In the genomic region with DNA sequence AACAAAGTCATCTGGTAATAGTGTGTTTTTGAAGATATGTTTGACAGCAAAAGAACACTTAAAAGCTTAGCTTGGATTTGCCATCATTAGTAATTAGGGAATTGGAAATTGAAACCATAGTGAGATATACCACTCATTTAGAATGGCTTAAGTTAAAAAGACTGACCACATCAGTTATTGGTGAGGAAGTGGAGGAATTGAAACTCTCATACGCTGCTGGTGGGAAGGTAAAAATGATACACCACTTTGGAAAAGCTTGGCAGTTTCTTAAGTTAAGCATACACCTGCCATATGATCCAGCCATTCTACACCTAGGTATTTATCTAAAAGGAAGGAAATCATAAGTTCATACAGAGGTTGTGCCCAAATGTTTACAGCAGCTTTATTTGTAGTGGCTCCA, we compare ENCODE assay signal across 1 cellular context.
TF ChIP-seq lines count a peak whose summit lies in the region.

No MANE protein-coding gene starts in this region.

TF ChIP-seq in GM12878, 131 proteins besides CTCF, POLR2A, EP300 and RAD21 (continued from another document and continues in another):
- TF ChIP-seq, protein P1, sequence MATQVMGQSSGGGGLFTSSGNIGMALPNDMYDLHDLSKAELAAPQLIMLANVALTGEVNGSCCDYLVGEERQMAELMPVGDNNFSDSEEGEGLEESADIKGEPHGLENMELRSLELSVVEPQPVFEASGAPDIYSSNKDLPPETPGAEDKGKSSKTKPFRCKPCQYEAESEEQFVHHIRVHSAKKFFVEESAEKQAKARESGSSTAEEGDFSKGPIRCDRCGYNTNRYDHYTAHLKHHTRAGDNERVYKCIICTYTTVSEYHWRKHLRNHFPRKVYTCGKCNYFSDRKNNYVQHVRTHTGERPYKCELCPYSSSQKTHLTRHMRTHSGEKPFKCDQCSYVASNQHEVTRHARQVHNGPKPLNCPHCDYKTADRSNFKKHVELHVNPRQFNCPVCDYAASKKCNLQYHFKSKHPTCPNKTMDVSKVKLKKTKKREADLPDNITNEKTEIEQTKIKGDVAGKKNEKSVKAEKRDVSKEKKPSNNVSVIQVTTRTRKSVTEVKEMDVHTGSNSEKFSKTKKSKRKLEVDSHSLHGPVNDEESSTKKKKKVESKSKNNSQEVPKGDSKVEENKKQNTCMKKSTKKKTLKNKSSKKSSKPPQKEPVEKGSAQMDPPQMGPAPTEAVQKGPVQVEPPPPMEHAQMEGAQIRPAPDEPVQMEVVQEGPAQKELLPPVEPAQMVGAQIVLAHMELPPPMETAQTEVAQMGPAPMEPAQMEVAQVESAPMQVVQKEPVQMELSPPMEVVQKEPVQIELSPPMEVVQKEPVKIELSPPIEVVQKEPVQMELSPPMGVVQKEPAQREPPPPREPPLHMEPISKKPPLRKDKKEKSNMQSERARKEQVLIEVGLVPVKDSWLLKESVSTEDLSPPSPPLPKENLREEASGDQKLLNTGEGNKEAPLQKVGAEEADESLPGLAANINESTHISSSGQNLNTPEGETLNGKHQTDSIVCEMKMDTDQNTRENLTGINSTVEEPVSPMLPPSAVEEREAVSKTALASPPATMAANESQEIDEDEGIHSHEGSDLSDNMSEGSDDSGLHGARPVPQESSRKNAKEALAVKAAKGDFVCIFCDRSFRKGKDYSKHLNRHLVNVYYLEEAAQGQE (IDR thresholded peaks at IDR 0.05; ENCODE audit: low read depth, low read length), result no peak
- TF ChIP-seq BRCA1 (IDR thresholded peaks at IDR 0.05; ENCODE audit: low read depth, low read length) (no peak), MTA3 (IDR thresholded peaks at IDR 0.05; ENCODE audit: borderline replicate concordance, low read length) (no peak), CHD1 (IDR thresholded peaks at IDR 0.05; ENCODE audit: low read depth, low read length) (no peak), SMAD1 (IDR thresholded peaks at IDR 0.05; ENCODE audit: low read depth, partially characterized antibody) (no peak), CBX5 (IDR thresholded peaks at IDR 0.05; ENCODE audit: low read depth) (no peak), PAX5 (IDR thresholded peaks at IDR 0.05; ENCODE audit: borderline replicate concordance, low read depth, low read length) (no peak), SREBF1 (IDR thresholded peaks at IDR 0.05; ENCODE audit: low read length) (no peak), POLR2AphosphoS5 (IDR thresholded peaks at IDR 0.05; ENCODE audit: low read length) (no peak), RAD51 (IDR thresholded peaks at IDR 0.05) (no peak), CBX3 (IDR thresholded peaks at IDR 0.05; ENCODE audit: borderline replicate concordance, low read depth) (no peak), RELA (IDR thresholded peaks at IDR 0.05; ENCODE audit: borderline replicate concordance, partially characterized antibody) (no peak)
- TF ChIP-seq, protein P2, sequence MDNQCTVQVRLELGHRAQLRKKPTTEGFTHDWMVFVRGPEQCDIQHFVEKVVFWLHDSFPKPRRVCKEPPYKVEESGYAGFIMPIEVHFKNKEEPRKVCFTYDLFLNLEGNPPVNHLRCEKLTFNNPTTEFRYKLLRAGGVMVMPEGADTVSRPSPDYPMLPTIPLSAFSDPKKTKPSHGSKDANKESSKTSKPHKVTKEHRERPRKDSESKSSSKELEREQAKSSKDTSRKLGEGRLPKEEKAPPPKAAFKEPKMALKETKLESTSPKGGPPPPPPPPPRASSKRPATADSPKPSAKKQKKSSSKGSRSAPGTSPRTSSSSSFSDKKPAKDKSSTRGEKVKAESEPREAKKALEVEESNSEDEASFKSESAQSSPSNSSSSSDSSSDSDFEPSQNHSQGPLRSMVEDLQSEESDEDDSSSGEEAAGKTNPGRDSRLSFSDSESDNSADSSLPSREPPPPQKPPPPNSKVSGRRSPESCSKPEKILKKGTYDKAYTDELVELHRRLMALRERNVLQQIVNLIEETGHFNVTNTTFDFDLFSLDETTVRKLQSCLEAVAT (IDR thresholded peaks at IDR 0.05), result no peak
- TF ChIP-seq, protein P3, sequence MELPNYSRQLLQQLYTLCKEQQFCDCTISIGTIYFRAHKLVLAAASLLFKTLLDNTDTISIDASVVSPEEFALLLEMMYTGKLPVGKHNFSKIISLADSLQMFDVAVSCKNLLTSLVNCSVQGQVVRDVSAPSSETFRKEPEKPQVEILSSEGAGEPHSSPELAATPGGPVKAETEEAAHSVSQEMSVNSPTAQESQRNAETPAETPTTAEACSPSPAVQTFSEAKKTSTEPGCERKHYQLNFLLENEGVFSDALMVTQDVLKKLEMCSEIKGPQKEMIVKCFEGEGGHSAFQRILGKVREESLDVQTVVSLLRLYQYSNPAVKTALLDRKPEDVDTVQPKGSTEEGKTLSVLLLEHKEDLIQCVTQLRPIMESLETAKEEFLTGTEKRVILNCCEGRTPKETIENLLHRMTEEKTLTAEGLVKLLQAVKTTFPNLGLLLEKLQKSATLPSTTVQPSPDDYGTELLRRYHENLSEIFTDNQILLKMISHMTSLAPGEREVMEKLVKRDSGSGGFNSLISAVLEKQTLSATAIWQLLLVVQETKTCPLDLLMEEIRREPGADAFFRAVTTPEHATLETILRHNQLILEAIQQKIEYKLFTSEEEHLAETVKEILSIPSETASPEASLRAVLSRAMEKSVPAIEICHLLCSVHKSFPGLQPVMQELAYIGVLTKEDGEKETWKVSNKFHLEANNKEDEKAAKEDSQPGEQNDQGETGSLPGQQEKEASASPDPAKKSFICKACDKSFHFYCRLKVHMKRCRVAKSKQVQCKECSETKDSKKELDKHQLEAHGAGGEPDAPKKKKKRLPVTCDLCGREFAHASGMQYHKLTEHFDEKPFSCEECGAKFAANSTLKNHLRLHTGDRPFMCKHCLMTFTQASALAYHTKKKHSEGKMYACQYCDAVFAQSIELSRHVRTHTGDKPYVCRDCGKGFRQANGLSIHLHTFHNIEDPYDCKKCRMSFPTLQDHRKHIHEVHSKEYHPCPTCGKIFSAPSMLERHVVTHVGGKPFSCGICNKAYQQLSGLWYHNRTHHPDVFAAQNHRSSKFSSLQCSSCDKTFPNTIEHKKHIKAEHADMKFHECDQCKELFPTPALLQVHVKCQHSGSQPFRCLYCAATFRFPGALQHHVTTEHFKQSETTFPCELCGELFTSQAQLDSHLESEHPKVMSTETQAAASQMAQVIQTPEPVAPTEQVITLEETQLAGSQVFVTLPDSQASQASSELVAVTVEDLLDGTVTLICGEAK (IDR thresholded peaks at IDR 0.05; ENCODE audit: borderline replicate concordance), result no peak
- TF ChIP-seq, protein P4, sequence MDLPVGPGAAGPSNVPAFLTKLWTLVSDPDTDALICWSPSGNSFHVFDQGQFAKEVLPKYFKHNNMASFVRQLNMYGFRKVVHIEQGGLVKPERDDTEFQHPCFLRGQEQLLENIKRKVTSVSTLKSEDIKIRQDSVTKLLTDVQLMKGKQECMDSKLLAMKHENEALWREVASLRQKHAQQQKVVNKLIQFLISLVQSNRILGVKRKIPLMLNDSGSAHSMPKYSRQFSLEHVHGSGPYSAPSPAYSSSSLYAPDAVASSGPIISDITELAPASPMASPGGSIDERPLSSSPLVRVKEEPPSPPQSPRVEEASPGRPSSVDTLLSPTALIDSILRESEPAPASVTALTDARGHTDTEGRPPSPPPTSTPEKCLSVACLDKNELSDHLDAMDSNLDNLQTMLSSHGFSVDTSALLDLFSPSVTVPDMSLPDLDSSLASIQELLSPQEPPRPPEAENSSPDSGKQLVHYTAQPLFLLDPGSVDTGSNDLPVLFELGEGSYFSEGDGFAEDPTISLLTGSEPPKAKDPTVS (IDR thresholded peaks at IDR 0.05; ENCODE audit: low read depth, low read length), result no peak
- TF ChIP-seq, protein P5, sequence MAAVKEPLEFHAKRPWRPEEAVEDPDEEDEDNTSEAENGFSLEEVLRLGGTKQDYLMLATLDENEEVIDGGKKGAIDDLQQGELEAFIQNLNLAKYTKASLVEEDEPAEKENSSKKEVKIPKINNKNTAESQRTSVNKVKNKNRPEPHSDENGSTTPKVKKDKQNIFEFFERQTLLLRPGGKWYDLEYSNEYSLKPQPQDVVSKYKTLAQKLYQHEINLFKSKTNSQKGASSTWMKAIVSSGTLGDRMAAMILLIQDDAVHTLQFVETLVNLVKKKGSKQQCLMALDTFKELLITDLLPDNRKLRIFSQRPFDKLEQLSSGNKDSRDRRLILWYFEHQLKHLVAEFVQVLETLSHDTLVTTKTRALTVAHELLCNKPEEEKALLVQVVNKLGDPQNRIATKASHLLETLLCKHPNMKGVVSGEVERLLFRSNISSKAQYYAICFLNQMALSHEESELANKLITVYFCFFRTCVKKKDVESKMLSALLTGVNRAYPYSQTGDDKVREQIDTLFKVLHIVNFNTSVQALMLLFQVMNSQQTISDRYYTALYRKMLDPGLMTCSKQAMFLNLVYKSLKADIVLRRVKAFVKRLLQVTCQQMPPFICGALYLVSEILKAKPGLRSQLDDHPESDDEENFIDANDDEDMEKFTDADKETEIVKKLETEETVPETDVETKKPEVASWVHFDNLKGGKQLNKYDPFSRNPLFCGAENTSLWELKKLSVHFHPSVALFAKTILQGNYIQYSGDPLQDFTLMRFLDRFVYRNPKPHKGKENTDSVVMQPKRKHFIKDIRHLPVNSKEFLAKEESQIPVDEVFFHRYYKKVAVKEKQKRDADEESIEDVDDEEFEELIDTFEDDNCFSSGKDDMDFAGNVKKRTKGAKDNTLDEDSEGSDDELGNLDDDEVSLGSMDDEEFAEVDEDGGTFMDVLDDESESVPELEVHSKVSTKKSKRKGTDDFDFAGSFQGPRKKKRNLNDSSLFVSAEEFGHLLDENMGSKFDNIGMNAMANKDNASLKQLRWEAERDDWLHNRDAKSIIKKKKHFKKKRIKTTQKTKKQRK (IDR thresholded peaks at IDR 0.05; ENCODE audit: low read depth, low read length), result no peak
- TF ChIP-seq, protein P6, sequence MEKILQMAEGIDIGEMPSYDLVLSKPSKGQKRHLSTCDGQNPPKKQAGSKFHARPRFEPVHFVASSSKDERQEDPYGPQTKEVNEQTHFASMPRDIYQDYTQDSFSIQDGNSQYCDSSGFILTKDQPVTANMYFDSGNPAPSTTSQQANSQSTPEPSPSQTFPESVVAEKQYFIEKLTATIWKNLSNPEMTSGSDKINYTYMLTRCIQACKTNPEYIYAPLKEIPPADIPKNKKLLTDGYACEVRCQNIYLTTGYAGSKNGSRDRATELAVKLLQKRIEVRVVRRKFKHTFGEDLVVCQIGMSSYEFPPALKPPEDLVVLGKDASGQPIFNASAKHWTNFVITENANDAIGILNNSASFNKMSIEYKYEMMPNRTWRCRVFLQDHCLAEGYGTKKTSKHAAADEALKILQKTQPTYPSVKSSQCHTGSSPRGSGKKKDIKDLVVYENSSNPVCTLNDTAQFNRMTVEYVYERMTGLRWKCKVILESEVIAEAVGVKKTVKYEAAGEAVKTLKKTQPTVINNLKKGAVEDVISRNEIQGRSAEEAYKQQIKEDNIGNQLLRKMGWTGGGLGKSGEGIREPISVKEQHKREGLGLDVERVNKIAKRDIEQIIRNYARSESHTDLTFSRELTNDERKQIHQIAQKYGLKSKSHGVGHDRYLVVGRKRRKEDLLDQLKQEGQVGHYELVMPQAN (conservative IDR thresholded peaks at IDR 0.05), result no peak
- TF ChIP-seq, protein P7, sequence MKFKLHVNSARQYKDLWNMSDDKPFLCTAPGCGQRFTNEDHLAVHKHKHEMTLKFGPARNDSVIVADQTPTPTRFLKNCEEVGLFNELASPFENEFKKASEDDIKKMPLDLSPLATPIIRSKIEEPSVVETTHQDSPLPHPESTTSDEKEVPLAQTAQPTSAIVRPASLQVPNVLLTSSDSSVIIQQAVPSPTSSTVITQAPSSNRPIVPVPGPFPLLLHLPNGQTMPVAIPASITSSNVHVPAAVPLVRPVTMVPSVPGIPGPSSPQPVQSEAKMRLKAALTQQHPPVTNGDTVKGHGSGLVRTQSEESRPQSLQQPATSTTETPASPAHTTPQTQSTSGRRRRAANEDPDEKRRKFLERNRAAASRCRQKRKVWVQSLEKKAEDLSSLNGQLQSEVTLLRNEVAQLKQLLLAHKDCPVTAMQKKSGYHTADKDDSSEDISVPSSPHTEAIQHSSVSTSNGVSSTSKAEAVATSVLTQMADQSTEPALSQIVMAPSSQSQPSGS (IDR thresholded peaks at IDR 0.05; ENCODE audit: low read length), result no peak
- TF ChIP-seq, protein P8, sequence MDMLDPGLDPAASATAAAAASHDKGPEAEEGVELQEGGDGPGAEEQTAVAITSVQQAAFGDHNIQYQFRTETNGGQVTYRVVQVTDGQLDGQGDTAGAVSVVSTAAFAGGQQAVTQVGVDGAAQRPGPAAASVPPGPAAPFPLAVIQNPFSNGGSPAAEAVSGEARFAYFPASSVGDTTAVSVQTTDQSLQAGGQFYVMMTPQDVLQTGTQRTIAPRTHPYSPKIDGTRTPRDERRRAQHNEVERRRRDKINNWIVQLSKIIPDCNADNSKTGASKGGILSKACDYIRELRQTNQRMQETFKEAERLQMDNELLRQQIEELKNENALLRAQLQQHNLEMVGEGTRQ (IDR thresholded peaks at IDR 0.05; ENCODE audit: borderline replicate concordance, low read depth, low read length), result no peak
- TF ChIP-seq, protein P9, sequence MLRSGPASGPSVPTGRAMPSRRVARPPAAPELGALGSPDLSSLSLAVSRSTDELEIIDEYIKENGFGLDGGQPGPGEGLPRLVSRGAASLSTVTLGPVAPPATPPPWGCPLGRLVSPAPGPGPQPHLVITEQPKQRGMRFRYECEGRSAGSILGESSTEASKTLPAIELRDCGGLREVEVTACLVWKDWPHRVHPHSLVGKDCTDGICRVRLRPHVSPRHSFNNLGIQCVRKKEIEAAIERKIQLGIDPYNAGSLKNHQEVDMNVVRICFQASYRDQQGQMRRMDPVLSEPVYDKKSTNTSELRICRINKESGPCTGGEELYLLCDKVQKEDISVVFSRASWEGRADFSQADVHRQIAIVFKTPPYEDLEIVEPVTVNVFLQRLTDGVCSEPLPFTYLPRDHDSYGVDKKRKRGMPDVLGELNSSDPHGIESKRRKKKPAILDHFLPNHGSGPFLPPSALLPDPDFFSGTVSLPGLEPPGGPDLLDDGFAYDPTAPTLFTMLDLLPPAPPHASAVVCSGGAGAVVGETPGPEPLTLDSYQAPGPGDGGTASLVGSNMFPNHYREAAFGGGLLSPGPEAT (IDR thresholded peaks at IDR 0.05; ENCODE audit: low read depth), result no peak
- TF ChIP-seq, protein P10, sequence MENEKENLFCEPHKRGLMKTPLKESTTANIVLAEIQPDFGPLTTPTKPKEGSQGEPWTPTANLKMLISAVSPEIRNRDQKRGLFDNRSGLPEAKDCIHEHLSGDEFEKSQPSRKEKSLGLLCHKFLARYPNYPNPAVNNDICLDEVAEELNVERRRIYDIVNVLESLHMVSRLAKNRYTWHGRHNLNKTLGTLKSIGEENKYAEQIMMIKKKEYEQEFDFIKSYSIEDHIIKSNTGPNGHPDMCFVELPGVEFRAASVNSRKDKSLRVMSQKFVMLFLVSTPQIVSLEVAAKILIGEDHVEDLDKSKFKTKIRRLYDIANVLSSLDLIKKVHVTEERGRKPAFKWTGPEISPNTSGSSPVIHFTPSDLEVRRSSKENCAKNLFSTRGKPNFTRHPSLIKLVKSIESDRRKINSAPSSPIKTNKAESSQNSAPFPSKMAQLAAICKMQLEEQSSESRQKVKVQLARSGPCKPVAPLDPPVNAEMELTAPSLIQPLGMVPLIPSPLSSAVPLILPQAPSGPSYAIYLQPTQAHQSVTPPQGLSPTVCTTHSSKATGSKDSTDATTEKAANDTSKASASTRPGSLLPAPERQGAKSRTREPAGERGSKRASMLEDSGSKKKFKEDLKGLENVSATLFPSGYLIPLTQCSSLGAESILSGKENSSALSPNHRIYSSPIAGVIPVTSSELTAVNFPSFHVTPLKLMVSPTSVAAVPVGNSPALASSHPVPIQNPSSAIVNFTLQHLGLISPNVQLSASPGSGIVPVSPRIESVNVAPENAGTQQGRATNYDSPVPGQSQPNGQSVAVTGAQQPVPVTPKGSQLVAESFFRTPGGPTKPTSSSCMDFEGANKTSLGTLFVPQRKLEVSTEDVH (IDR thresholded peaks at IDR 0.05; ENCODE audit: low read depth, partially characterized antibody), result no peak
- TF ChIP-seq, protein P11, sequence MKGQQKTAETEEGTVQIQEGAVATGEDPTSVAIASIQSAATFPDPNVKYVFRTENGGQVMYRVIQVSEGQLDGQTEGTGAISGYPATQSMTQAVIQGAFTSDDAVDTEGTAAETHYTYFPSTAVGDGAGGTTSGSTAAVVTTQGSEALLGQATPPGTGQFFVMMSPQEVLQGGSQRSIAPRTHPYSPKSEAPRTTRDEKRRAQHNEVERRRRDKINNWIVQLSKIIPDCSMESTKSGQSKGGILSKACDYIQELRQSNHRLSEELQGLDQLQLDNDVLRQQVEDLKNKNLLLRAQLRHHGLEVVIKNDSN (IDR thresholded peaks at IDR 0.05; ENCODE audit: borderline replicate concordance, extremely low read length, insufficient read depth, low read depth, low read length), result no peak
